ENCODE assay signal across 8 cellular contexts in the genomic region with DNA sequence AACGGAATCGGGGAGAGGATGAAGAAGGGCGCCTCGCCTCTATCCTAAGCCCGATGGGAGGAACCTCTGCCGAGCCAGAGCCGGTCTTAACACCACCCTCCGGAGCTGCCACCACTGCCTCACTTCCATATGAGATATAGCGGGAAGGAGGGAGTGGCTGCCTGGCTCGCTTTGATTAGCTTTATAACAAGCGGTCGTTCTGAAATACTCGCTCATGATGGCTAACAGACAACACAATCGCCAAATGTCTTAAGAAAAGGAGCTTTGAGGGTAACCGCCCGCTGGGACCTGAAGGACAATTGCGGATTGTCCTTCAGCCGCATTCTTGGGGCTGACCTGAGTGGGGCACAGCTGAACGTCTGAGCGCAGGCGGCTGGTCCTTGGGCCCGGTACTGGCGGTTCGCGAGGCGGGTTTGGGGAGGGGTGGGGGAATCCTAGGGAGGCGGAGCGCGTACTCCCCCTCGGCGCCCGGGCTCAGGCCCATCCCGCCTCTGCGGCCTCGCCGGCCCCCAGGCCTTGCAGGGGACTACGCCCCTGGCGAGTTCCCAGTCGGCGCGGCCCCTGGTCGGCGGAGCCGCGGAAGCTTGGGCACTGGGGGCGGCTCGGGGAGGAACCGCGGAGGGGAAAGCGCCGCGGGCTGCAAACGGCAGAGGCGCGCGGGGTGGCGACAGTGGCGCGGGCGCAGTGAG. TPM values are rescaled to one million over a fixed set of nuclear protein-coding genes. Genes with fewer than 3 reads are reported as not detected.
DNase-seq lines count a peak whose midpoint lies in the region; ATAC-seq and TF ChIP-seq lines count a peak whose summit lies in the region.

A gene with protein sequence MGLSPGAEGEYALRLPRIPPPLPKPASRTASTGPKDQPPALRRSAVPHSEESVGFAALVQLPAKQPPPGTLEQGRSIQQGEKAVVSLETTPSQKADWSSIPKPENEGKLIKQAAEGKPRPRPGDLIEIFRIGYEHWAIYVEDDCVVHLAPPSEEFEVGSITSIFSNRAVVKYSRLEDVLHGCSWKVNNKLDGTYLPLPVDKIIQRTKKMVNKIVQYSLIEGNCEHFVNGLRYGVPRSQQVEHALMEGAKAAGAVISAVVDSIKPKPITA (minus strand): TSS at position 617 of the 689 bp plus-strand sequence. CDS start 133 bp downstream, at position 484.

- ATAC-seq in heart right ventricle (peak; percentile 72 to 90 (median 86)), HG02759 (IDR thresholded peaks at IDR 0.05; ENCODE audit: unreplicated experiment) (no peak), HG02678 (IDR thresholded peaks at IDR 0.05; ENCODE audit: unreplicated experiment) (no peak), GM19395 (IDR thresholded peaks at IDR 0.05; ENCODE audit: unreplicated experiment) (no peak)

- WGBS in heart right ventricle, 2 donors: 5 to 7% methylated on average over 60 of the region's 60 CpGs

- peaks cover 14% of the 10 kb centered on the region for H3K4me1 Mint-ChIP-seq in activated naive CD4-positive, alpha-beta T cell treated with anti-CD3 and anti-CD28 coated beads, Interleukin-2, amount 50 U/mL, for 24 hours

- H3K27me3 ChIP-seq in HAP-1 (ENCODE audit: low read depth) (no peaks in the 10 kb centered on the region), heart right ventricle (peaks cover 0 to 17% (median 0%) of the 10 kb centered on the region in 7 donors)

- peaks cover 25% of the 10 kb centered on the region for H3K27me3 Mint-ChIP-seq in activated naive CD4-positive, alpha-beta T cell treated with anti-CD3 and anti-CD28 coated beads, Interleukin-2, amount 50 U/mL, for 24 hours

- peak within 1 kb of the TSS in 8 of 10 donors; percentile 29 to 82 (median 49) for H3K27ac ChIP-seq in heart right ventricle

- peaks cover 1% of the 10 kb centered on the region for H3K9me3 Mint-ChIP-seq in activated naive CD4-positive, alpha-beta T cell treated with anti-CD3 and anti-CD28 coated beads, Interleukin-2, amount 50 U/mL, for 24 hours

- H3K36me3 ChIP-seq in HAP-1 (replicated peaks): no peaks in the 10 kb centered on the region
- H3K36me3 ChIP-seq in heart right ventricle: no peaks in the 10 kb centered on the region

- H3K4me1 ChIP-seq in HAP-1 (peaks cover 31% of the 10 kb centered on the region), heart right ventricle (peaks cover 0 to 30% (median 21%) of the 10 kb centered on the region in 9 donors)

- TF ChIP-seq CTCF in heart right ventricle (IDR thresholded peaks at IDR 0.05): peak in 1 of 9 donors; percentile 4

- intact Hi-C loops in heart right ventricle (cut with DNase I): loop anchor here in 1 of 10 donors (5.0 kb wide), 1 partner anchor 132 kb away; no protein-coding TSS in a partner anchor
- intact Hi-C loops in posterior cingulate gyrus (cut with DNase I): no loop called here

- H3K27ac Mint-ChIP-seq in activated naive CD4-positive, alpha-beta T cell treated with anti-CD3 and anti-CD28 coated beads, Interleukin-2, amount 50 U/mL, for 24 hours: no peak within 1 kb of the TSS

- H3K4me3 Mint-ChIP-seq in activated naive CD4-positive, alpha-beta T cell treated with anti-CD3 and anti-CD28 coated beads, Interleukin-2, amount 50 U/mL, for 24 hours: peak within 1 kb of the TSS; percentile 88

- DNase-seq in HAP-1 (ENCODE audit: low spot score in 2 of 2) (peak; percentile 16 to 50), heart right ventricle (peak in 1 of 2 donors; percentile 48), posterior cingulate gyrus (peak in 7 of 10 donors; percentile 46 to 91 (median 57)), NCI-H2196 treated with DMSO at 0.1 percent for 48 hours (lab: John Stamatoyannopoulos, UW; ENCODE audit: unreplicated experiment) (no peak)

- H3K4me3 ChIP-seq in HAP-1 (peak within 1 kb of the TSS; percentile 17), heart right ventricle (peak within 1 kb of the TSS; percentile 30 to 63 (median 58))

- peaks cover 2% of the 10 kb centered on the region for H3K36me3 Mint-ChIP-seq in activated naive CD4-positive, alpha-beta T cell treated with anti-CD3 and anti-CD28 coated beads, Interleukin-2, amount 50 U/mL, for 24 hours

- H3K9me3 ChIP-seq in HAP-1: peaks cover 7% of the 10 kb centered on the region
- peaks cover 0 to 8% (median 4%) of the 10 kb centered on the region in 11 donors for H3K9me3 ChIP-seq in heart right ventricle

- in situ Hi-C loops in HAP-1 (cut with MboI; ENCODE audit: low sequenced_read_pairs): no loop called here

RNA-seq across cellular contexts. Expression of the gene that starts here (rescaled TPM):
- total RNA-seq in heart right ventricle: 1 to 10 TPM in 8 of 10 donors, under 1 TPM in 2; 0.69 to 7.2 (median 1.8) TPM
- polyA plus RNA-seq in heart right ventricle: 1 to 10 TPM in 1 of 2 donors, under 1 TPM in 1; 0.64 to 1.5 TPM

Comparison
In these comparisons a context has a peak if more than half of its experiments do, and no peak if none do; other contexts are left out.
1. ATAC-seq: peak in heart right ventricle (8 of 8); none in HG02759 (single experiment), HG02678 (single experiment) and GM19395 (single experiment).